In genomic region chr16:2224183-2224486, GRCh38 we compare ENCODE assay signal across 8 cellular contexts. TPM values are rescaled to one million over a fixed set of nuclear protein-coding genes. Genes with fewer than 3 reads are reported as not detected.
A peak's percentile ranks its signal among the peaks of the same experiment; 100 is the strongest.
DNase-seq lines count a peak whose midpoint lies in the region; ATAC-seq and TF ChIP-seq lines count a peak whose summit lies in the region.

No MANE protein-coding gene starts in this region.

- H3K9me3 Mint-ChIP-seq in activated naive CD4-positive, alpha-beta T cell treated with anti-CD3 and anti-CD28 coated beads, Interleukin-2, amount 10 ng/mL, durations not matched to agents 7 days and 5 days = no peaks in the 10 kb centered on the region

- WGBS in esophagus muscularis mucosa = 33% methylated on average over 4 of the region's 5 CpGs

- POLR2A ChIA-PET in Panc1 (lab: Charles Lee) = no interaction called here

- no peak for TF ChIP-seq POLR2A in esophagus muscularis mucosa (IDR thresholded peaks at IDR 0.05; ENCODE audit: low read depth)

- TF ChIP-seq CTCF in Panc1 (IDR thresholded peaks at IDR 0.05) (no peak), esophagus muscularis mucosa (IDR thresholded peaks at IDR 0.05) (peak in 1 of 3 experiments; percentile 4), omental fat pad (IDR thresholded peaks at IDR 0.05) (no peak)

- H3K4me3 ChIP-seq in Panc1 (ENCODE audit: low read depth in 2 of 2, low read length in 2 of 2) (peak overlapping the region; percentile 95 to 96), esophagus muscularis mucosa (peak overlapping the region; percentile 75 to 93 (median 84))

- H3K36me3 ChIP-seq in Panc1 (ENCODE audit: control insufficient read depth, insufficient read depth, low read length) (peaks cover 8% of the 10 kb centered on the region; the same call in 1 of the 2 replicates), esophagus muscularis mucosa (peaks cover 4 to 27% (median 26%) of the 10 kb centered on the region in 4 donors)

- no peak for TF ChIP-seq EP300 in esophagus muscularis mucosa (IDR thresholded peaks at IDR 0.05)

- peaks cover 16% of the 10 kb centered on the region for H3K4me1 ChIP-seq in Panc1 (ENCODE audit: control insufficient read depth, insufficient read depth, low read length)
- peaks cover 28 to 41% (median 38%) of the 10 kb centered on the region in 4 donors for H3K4me1 ChIP-seq in esophagus muscularis mucosa

- CTCF ChIA-PET in activated naive CD4-positive, alpha-beta T cell treated with anti-CD3 and anti-CD28 coated beads, Interleukin-2, amount 10 ng/mL, durations not matched to agents 7 days and 5 days (lab: Charles Lee) = no interaction called here
- CTCF ChIA-PET in Panc1 (lab: Charles Lee) = no interaction called here

- H3K27ac ChIP-seq in Panc1 (ENCODE audit: low read length) (peak overlapping the region; percentile 75), esophagus muscularis mucosa (replicated peaks in 1 of 4) (peak overlapping the region; percentile 86 to 90 (median 87))

- in situ Hi-C loops in Panc1 (cut with HindIII; ENCODE audit: low pct_unique_long_range_greater_than_20kb, low sequenced_read_pairs) = no loop called here

- no TSS peak for BruUV-seq in Panc1 (replicated peaks; lab: Mats Ljungman, UMichigan)

- no peaks in the 10 kb centered on the region for H3K27me3 Mint-ChIP-seq in activated naive CD4-positive, alpha-beta T cell treated with anti-CD3 and anti-CD28 coated beads, Interleukin-2, amount 10 ng/mL, durations not matched to agents 7 days and 5 days

- H3K36me3 Mint-ChIP-seq in activated naive CD4-positive, alpha-beta T cell treated with anti-CD3 and anti-CD28 coated beads, Interleukin-2, amount 10 ng/mL, durations not matched to agents 7 days and 5 days = no peaks in the 10 kb centered on the region

- peak overlapping the region; percentile 83 for H3K4me3 Mint-ChIP-seq in activated naive CD4-positive, alpha-beta T cell treated with anti-CD3 and anti-CD28 coated beads, Interleukin-2, amount 10 ng/mL, durations not matched to agents 7 days and 5 days

- H3K27ac Mint-ChIP-seq in activated naive CD4-positive, alpha-beta T cell treated with anti-CD3 and anti-CD28 coated beads, Interleukin-2, amount 10 ng/mL, durations not matched to agents 7 days and 5 days = peak overlapping the region; percentile 83

- intact Hi-C loops in Panc1 (cut with micrococcal nuclease; ENCODE audit: unreplicated experiment) (no loop called here), esophagus muscularis mucosa (cut with DNase I) (no loop called here)

- H3K27me3 ChIP-seq in Panc1 (ENCODE audit: control insufficient read depth, insufficient read depth, low read length) (no peaks in the 10 kb centered on the region), esophagus muscularis mucosa (no peaks in the 10 kb centered on the region)

- peaks cover 25% of the 10 kb centered on the region for H3K4me1 Mint-ChIP-seq in activated naive CD4-positive, alpha-beta T cell treated with anti-CD3 and anti-CD28 coated beads, Interleukin-2, amount 10 ng/mL, durations not matched to agents 7 days and 5 days

- ATAC-seq in Panc1 (peak; percentile 53; the same call in 1 of the 2 replicates), omental fat pad (ENCODE audit: low FRiP score) (peak; percentile 22), GM21381 (IDR thresholded peaks at IDR 0.05; ENCODE audit: unreplicated experiment) (no peak)

- no peaks in the 10 kb centered on the region for H3K9me3 ChIP-seq in Panc1 (ENCODE audit: control insufficient read depth, insufficient read depth, low read depth, low read length)
- H3K9me3 ChIP-seq in esophagus muscularis mucosa = no peaks in the 10 kb centered on the region

- no peak for DNase-seq in activated naive CD4-positive, alpha-beta T cell treated with anti-CD3 and anti-CD28 coated beads, Interleukin-2, amount 10 ng/mL, durations not matched to agents 7 days and 5 days
- DNase-seq in activated naive CD4-positive, alpha-beta T cell treated with anti-CD3 and anti-CD28 coated beads, Interleukin-2, amount 50 U/mL, for 16 hours = no peak
- DNase-seq in Panc1 (ENCODE audit: low read depth, low spot score) = no peak
- no peak for DNase-seq in esophagus muscularis mucosa (ENCODE audit: extremely low spot score)
- DNase-seq in omental fat pad (ENCODE audit: low spot score) = no peak
- no peak for DNase-seq in DMS114 treated with DMSO at 0.1 percent for 48 hours (lab: John Stamatoyannopoulos, UW; ENCODE audit: unreplicated experiment)
- no peak for DNase-seq in NCI-H2227 treated with DMSO at 0.1 percent for 48 hours (lab: John Stamatoyannopoulos, UW)

RNA-seq across cellular contexts. Expression of gene E4F1, which starts 0.7 kb away (rescaled TPM):
- total RNA-seq in Panc1 (2021; ENCODE audit: unreplicated experiment) (50.8 TPM), esophagus muscularis mucosa (10 to 100 TPM; 19.1 to 39.7 (median 28.5) TPM), omental fat pad (10 to 100 TPM; 18.3 to 39.6 (median 25.7) TPM)
- polyA plus RNA-seq in Panc1 (2012; ENCODE audit: insufficient read length) = 71.0 TPM

RNA-seq across cellular contexts. Expression of gene PGP, which starts 9.5 kb away (rescaled TPM):
- 48.7 TPM for total RNA-seq in Panc1 (2021; ENCODE audit: unreplicated experiment)
- polyA plus RNA-seq in Panc1 (2012; ENCODE audit: insufficient read length) = 51.6 TPM
- total RNA-seq in esophagus muscularis mucosa = 10 to 100 TPM in 3 of 4 donors, 1 to 10 TPM in 1; 8.9 to 20.0 (median 13.7) TPM
- total RNA-seq in omental fat pad = 10 to 100 TPM in 1 of 4 donors, 1 to 10 TPM in 3; 8.1 to 10.4 (median 9.6) TPM

RNA-seq across cellular contexts. Expression of gene DNASE1L2, which starts 12.1 kb away (rescaled TPM):
- total RNA-seq in Panc1 (2021; ENCODE audit: unreplicated experiment) (4.4 TPM), esophagus muscularis mucosa (under 1 TPM; 0.50 to 0.86 (median 0.67) TPM), omental fat pad (under 1 TPM in 3 of 4 donors, not detected in 1; 0.63 to 0.93 (median 0.84) TPM)
- polyA plus RNA-seq in Panc1 (2012; ENCODE audit: insufficient read length) = 4.3 TPM

RNA-seq across cellular contexts. Expression of gene BRICD5, which starts 13.5 kb away (rescaled TPM):
- total RNA-seq in Panc1 (2021; ENCODE audit: unreplicated experiment) (8.7 TPM), esophagus muscularis mucosa (1 to 10 TPM; 1.2 to 6.8 (median 5.7) TPM), omental fat pad (10 to 100 TPM in 1 of 4 donors, 1 to 10 TPM in 3; 1.5 to 10.1 (median 4.3) TPM)
- 5.1 TPM for polyA plus RNA-seq in Panc1 (2012; ENCODE audit: insufficient read length)

RNA-seq across cellular contexts. Expression of gene MLST8, which starts 18.9 kb away (rescaled TPM):
- total RNA-seq in Panc1 (2021; ENCODE audit: unreplicated experiment) (91.1 TPM), esophagus muscularis mucosa (10 to 100 TPM; 23.7 to 62.8 (median 36.3) TPM), omental fat pad (10 to 100 TPM; 29.8 to 44.6 (median 34.6) TPM)
- polyA plus RNA-seq in Panc1 (2012; ENCODE audit: insufficient read length) = 129 TPM
